Comparison of ENCODE assay signal across 18 cellular contexts in the genomic region with DNA sequence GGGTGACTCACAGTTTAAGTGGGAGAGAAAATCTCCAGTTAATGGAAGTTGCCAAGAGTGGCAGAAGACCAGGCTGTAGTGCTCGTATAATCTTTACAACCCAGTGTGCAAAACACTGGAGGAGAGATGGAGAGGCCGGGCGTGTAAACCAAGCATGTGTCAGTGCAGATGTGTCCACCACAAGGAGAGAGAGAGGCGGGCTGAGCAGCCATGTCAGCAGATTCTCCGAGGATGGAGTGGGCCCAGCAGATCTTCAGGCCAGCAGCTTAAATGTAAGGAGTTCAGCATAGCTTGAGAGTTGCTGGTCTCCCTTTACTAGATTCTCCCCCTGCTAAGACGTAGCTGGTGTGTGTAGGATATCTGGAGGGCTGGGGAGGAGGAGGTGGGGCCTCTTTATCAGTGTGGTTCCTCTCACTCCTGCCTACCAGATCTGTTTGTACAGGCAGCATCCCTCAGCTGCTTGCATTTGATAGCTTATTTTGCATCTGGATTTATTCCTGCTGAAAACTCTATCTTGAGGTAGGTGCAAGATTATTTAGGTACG. TPM values are rescaled to one million over a fixed set of nuclear protein-coding genes. Genes with fewer than 3 reads are reported as not detected.
DNase-seq lines count a peak whose midpoint lies in the region; TF ChIP-seq lines count a peak whose summit lies in the region.
"Had no signal": no experiment of that assay in that cellular context is flagged by ENCODE, and none has a peak within 500 bp of the region (broad histone marks: within the 10 kb centered on the region; RNA-seq: fewer than 3 reads in every experiment).

No MANE protein-coding gene starts in this region.

- H3K9me3 ChIP-seq in mesodermal cell (ENCODE audit: control insufficient read depth, low read length), result no peaks in the 10 kb centered on the region
- H3K9me3 ChIP-seq: heart left ventricle, MG63, mucosa of descending colon, ovary had no signal

- H3K4me1 ChIP-seq in ACC112 (ENCODE audit: control insufficient read depth, insufficient read depth, low read length, unreplicated experiment), result peaks cover 36% of the 10 kb centered on the region
- H3K4me1 ChIP-seq in mesodermal cell (ENCODE audit: control insufficient read depth, insufficient read depth, low read length, poor library complexity, severe bottlenecking), result peaks cover 40% of the 10 kb centered on the region

- WGBS in mesodermal cell (ENCODE audit: insufficient coverage in 2 of 2), 2 experiments, result 89 to 96% methylated on average over 3 to 5 of the region's 7 CpGs

- no peak for TF ChIP-seq CTCF in brain microvascular endothelial cell (IDR thresholded peaks at IDR 0.05; ENCODE audit: low read depth, low read length, missing control alignments)

- peak overlapping the region; percentile 92 for H3K27ac ChIP-seq in ACC112 (ENCODE audit: low read depth, low read length)
- H3K27ac ChIP-seq in brain microvascular endothelial cell, result peak overlapping the region; percentile 81
- H3K27ac ChIP-seq in mesodermal cell (ENCODE audit: low read depth, low read length, severe bottlenecking), result peak overlapping the region; percentile 71
- H3K27ac ChIP-seq: heart left ventricle, ovary had no signal

- H3K4me3 ChIP-seq in ACC112 (ENCODE audit: low read depth, low read length) (no peak overlapping the region), brain microvascular endothelial cell (ENCODE audit: low read depth, low read length) (no peak overlapping the region), mesodermal cell (ENCODE audit: extremely low read depth, insufficient read depth, low read length, poor library complexity, severe bottlenecking) (no peak overlapping the region)
- H3K4me3 ChIP-seq: heart left ventricle, MG63, mucosa of descending colon, ovary had no signal

- H3K27me3 ChIP-seq in ACC112 (ENCODE audit: insufficient read depth, low read length) (no peaks in the 10 kb centered on the region), brain microvascular endothelial cell (replicated peaks) (no peaks in the 10 kb centered on the region)
- H3K27me3 ChIP-seq: heart left ventricle, MG63, ovary had no signal

- H3K36me3 ChIP-seq in ACC112 (ENCODE audit: insufficient read depth, low read length) (peaks cover 22% of the 10 kb centered on the region), brain microvascular endothelial cell (replicated peaks) (peaks cover 4% of the 10 kb centered on the region), mesodermal cell (ENCODE audit: control insufficient read depth, insufficient read depth, low read length) (peaks cover 30% of the 10 kb centered on the region)
- H3K36me3 ChIP-seq: ovary had no signal

- peak in 70 of 76 experiments; percentile 9 to 82 (median 46) for DNase-seq in HUDEP-2 (lab: John Stamatoyannopoulos, UW; ENCODE audit: unreplicated experiment in 76 of 76)
- DNase-seq in brain microvascular endothelial cell, result peak; percentile 33
- no peak for DNase-seq in activated CD8-positive, alpha-beta memory T cell treated with anti-CD3 and anti-CD28 coated beads, Interleukin-2, amount 50 U/mL, for 48 hours
- no peak for DNase-seq in HT-29 (ENCODE audit: low spot score)
- no peak for DNase-seq in NOMO-1 treated with dmso at 0.1 percent for 144 hours (lab: John Stamatoyannopoulos, UW; ENCODE audit: unreplicated experiment)
- DNase-seq in retina, result no peak
- DNase-seq: activated CD4-positive, alpha-beta T cell treated with anti-CD3 and anti-CD28 coated beads for 36 hours; activated naive CD4-positive, alpha-beta T cell treated with anti-CD3 and anti-CD28 coated beads, Interleukin-2, amount 50 U/mL, for 16 hours; activated T-cell treated with anti-CD3 and anti-CD28 coated beads for 4 hours; heart left ventricle; mucosa of descending colon; NCI-H1930; NCI-H524 treated with DMSO at 0.1 percent for 48 hours; ovary; stimulated activated naive CD8-positive, alpha-beta T cell treated with anti-CD3 and anti-CD28 coated beads, Interleukin-15, amount 100 ng/mL, for 72 hours had no signal

- in situ Hi-C loops in brain microvascular endothelial cell (cut with HindIII; ENCODE audit: low pct_ligation_motif_present, low sequenced_read_pairs), result no loop called here

- peaks cover 56% of the 10 kb centered on the region for H3K79me2 ChIP-seq in ACC112 (ENCODE audit: control insufficient read depth, insufficient read depth, low read length, unreplicated experiment)

- H2AFZ ChIP-seq in ACC112 (ENCODE audit: low read length, unreplicated experiment), result no peak overlapping the region

RNA-seq across cellular contexts. Expression of a gene that starts 13.7 kb away (rescaled TPM):
- 27.6 TPM for polyA plus RNA-seq in mesodermal cell (2013, experiment 1 of 2)
- 28.5 TPM for polyA plus RNA-seq in mesodermal cell (2013, experiment 2 of 2)
- total RNA-seq in HT-29 (2014; rRNA removed; shearing (Covaris generic)), result 7.1 and 8.0 TPM in 2 replicates

Comparison
In these comparisons a context has a peak if more than half of its experiments do, and no peak if none do; other contexts are left out.
1. DNase-seq: peak in HUDEP-2 (70 of 76) and brain microvascular endothelial cell (single experiment); none in activated CD8-positive, alpha-beta memory T cell treated with anti-CD3 and anti-CD28 coated beads, Interleukin-2, amount 50 U/mL, for 48 hours (single experiment), HT-29 (single experiment), NOMO-1 treated with dmso at 0.1 percent for 144 hours (single experiment) and retina (single experiment).
2. Peak in every context shown above with its lines, with median percentiles within 50 percentile points of each other: H3K27ac ChIP-seq.